In genomic region chr9:112380771-112381181, GRCh38 we compare ENCODE assay signal across 8 cellular contexts. TPM values are rescaled to one million over a fixed set of nuclear protein-coding genes. Genes with fewer than 3 reads are reported as not detected.
DNase-seq lines count a peak whose midpoint lies in the region; ATAC-seq and TF ChIP-seq lines count a peak whose summit lies in the region.

No MANE protein-coding gene starts in this region.

- CTCF ChIA-PET in Panc1 (lab: Charles Lee): no interaction called here

- no peaks in the 10 kb centered on the region for H3K9me3 ChIP-seq in Panc1 (ENCODE audit: control insufficient read depth, insufficient read depth, low read depth, low read length)

- H3K27ac ChIP-seq in Panc1 (ENCODE audit: low read length) (peak overlapping the region; percentile 89), dorsolateral prefrontal cortex (peak overlapping the region in 39 of 59 donors; percentile 84 to 99 (median 97))

- DNase-seq in SIG-M5 treated with dmso at 0.1 percent for 504 hours (lab: John Stamatoyannopoulos, UW; ENCODE audit: unreplicated experiment) (peak; percentile 38), SIG-M5 (lab: John Stamatoyannopoulos, UW) (no peak), Panc1 (ENCODE audit: low read depth, low spot score) (no peak), dorsolateral prefrontal cortex (no peak), myocyte (ENCODE audit: low read depth) (peak; percentile 18), GM19240 (ENCODE audit: insufficient read length, low spot score) (no peak), NCI-H2081 treated with DMSO at 0.1 percent for 48 hours (lab: John Stamatoyannopoulos, UW) (no peak)
- DNase-seq in activated CD4-positive, CD25-positive, alpha-beta regulatory T cell treated with anti-CD3 and anti-CD28 coated beads, Interleukin-2, amount 50 U/mL, for 72 hours: no peak

- in situ Hi-C loops in Panc1 (cut with HindIII; ENCODE audit: low pct_unique_long_range_greater_than_20kb, low sequenced_read_pairs): no loop called here

- H3K27me3 ChIP-seq in Panc1 (ENCODE audit: control insufficient read depth, insufficient read depth, low read length): no peaks in the 10 kb centered on the region
- no peaks in the 10 kb centered on the region for H3K27me3 ChIP-seq in dorsolateral prefrontal cortex

- peaks cover 5% of the 10 kb centered on the region; the same call in 1 of the 2 replicates for H3K36me3 ChIP-seq in Panc1 (ENCODE audit: control insufficient read depth, insufficient read depth, low read length)

- TF ChIP-seq CTCF in Panc1 (IDR thresholded peaks at IDR 0.05) (no peak), dorsolateral prefrontal cortex (IDR thresholded peaks at IDR 0.05 in 54 of 56, conservative IDR thresholded peaks at IDR 0.05 in 2 of 56; ENCODE audit: low read depth in 1 of 56, partially characterized antibody in 56 of 56) (no peak)

- TSS peak; percentile 79 for BruUV-seq in Panc1 (replicated peaks; lab: Mats Ljungman, UMichigan)

- peak overlapping the region; percentile 82 to 89 for H3K4me3 ChIP-seq in Panc1 (ENCODE audit: low read depth in 2 of 2, low read length in 2 of 2)
- H3K4me3 ChIP-seq in dorsolateral prefrontal cortex: peak overlapping the region; percentile 68 to 99 (median 91)

- POLR2A ChIA-PET in Panc1 (lab: Charles Lee): no interaction called here

- H3K4me1 ChIP-seq in Panc1 (ENCODE audit: control insufficient read depth, insufficient read depth, low read length): peaks cover 7% of the 10 kb centered on the region

- intact Hi-C loops in Panc1 (cut with micrococcal nuclease; ENCODE audit: unreplicated experiment) (no loop called here), dorsolateral prefrontal cortex (cut with DNase I) (no loop called here)

- no peak for ATAC-seq in Panc1

RNA-seq across cellular contexts. Expression of gene HSDL2, which starts 0.9 kb away (rescaled TPM):
- 32.2 TPM for total RNA-seq in Panc1 (2021; ENCODE audit: unreplicated experiment)
- polyA plus RNA-seq in Panc1 (2012; ENCODE audit: insufficient read length): 26.0 TPM
- 10 to 100 TPM; 20.7 to 71.5 (median 37.1) TPM for total RNA-seq in dorsolateral prefrontal cortex
- total RNA-seq in myocyte: 41.3 and 58.5 TPM in 2 replicates
- polyA plus RNA-seq in myocyte (2012): 12.9 TPM

RNA-seq across cellular contexts. Expression of gene PTBP3, which starts 47.4 kb away (rescaled TPM):
- total RNA-seq in Panc1 (2021; ENCODE audit: unreplicated experiment) (82.5 TPM), dorsolateral prefrontal cortex (10 to 100 TPM; 17.5 to 75.7 (median 38.8) TPM), myocyte (38.0 and 46.7 TPM in 2 replicates)
- polyA plus RNA-seq in Panc1 (2012; ENCODE audit: insufficient read length): 18.1 TPM
- 7.4 TPM for polyA plus RNA-seq in myocyte (2012)

Comparison
In these comparisons a context has a peak if more than half of its experiments do, and no peak if none do; other contexts are left out.
1. DNase-seq: peak in SIG-M5 treated with dmso at 0.1 percent for 504 hours (single experiment) and myocyte (single experiment); none in SIG-M5 (single experiment), Panc1 (single experiment), dorsolateral prefrontal cortex (0 of 10), GM19240 (single experiment), NCI-H2081 treated with DMSO at 0.1 percent for 48 hours (single experiment) and activated CD4-positive, CD25-positive, alpha-beta regulatory T cell treated with anti-CD3 and anti-CD28 coated beads, Interleukin-2, amount 50 U/mL, for 72 hours (single experiment).